In genomic region chr6:107656381-107656780, GRCh38 we compare ENCODE assay signal across 22 cellular contexts.
DNase-seq lines count a peak whose midpoint lies in the region; ATAC-seq, FAIRE-seq and TF ChIP-seq lines count a peak whose summit lies in the region.
"Had no signal": no experiment of that assay in that cellular context is flagged by ENCODE, and none has a peak within 500 bp of the region (broad histone marks: within the 10 kb centered on the region; RNA-seq: fewer than 3 reads in every experiment).

No MANE protein-coding gene starts in this region.

- H3K9me3 Mint-ChIP-seq in activated naive CD8-positive, alpha-beta T cell (ENCODE audit: low read depth) = no peaks in the 10 kb centered on the region
- no peaks in the 10 kb centered on the region for H3K9me3 Mint-ChIP-seq in activated naive CD8-positive, alpha-beta T cell treated with anti-CD3 and anti-CD28 coated beads, Interleukin-2, amount 50 U/mL, for 24 hours
- H3K9me3 Mint-ChIP-seq: activated T-cell treated with anti-CD3 and anti-CD28 coated beads, Interleukin-2, amount 50 U/mL, for 24 hours; CD8-positive, alpha-beta memory T cell; immature natural killer cell had no signal

- H3K4me1 Mint-ChIP-seq in activated naive CD8-positive, alpha-beta T cell (ENCODE audit: low read depth) = peaks cover 34% of the 10 kb centered on the region
- peaks cover 38% of the 10 kb centered on the region for H3K4me1 Mint-ChIP-seq in activated naive CD8-positive, alpha-beta T cell treated with anti-CD3 and anti-CD28 coated beads, Interleukin-2, amount 50 U/mL, for 24 hours

- TF ChIP-seq CTCF in OCI-LY1 (IDR thresholded peaks at IDR 0.05; ENCODE audit: low read length) = no peak
- no peak for TF ChIP-seq CTCF in endothelial cell of umbilical vein (IDR thresholded peaks at IDR 0.05; ENCODE audit: extremely low read depth in 1 of 2, insufficient read depth in 1 of 2, low read depth in 1 of 2, low read length in 2 of 2)
- no peak for TF ChIP-seq CTCF in spleen (IDR thresholded peaks at IDR 0.05 in 8 of 11, conservative IDR thresholded peaks at IDR 0.05 in 3 of 11)

- CTCF ChIA-PET in endothelial cell of umbilical vein (lab: Charles Lee) = interaction anchor here (0.6 to 2.0 kb wide), 9 partner anchors 9 to 525 kb away, joined by 3 to 10 read pairs (median 4); partner anchors contain the start of gene PDSS2

- peaks cover 85% of the 10 kb centered on the region for H3K4me1 ChIP-seq in OCI-LY1 (ENCODE audit: insufficient read depth, low read length, severe bottlenecking)
- H3K4me1 ChIP-seq in endothelial cell of umbilical vein (ENCODE audit: control insufficient read depth, extremely low read depth, insufficient read depth, low read length) = peaks cover 23% of the 10 kb centered on the region
- H3K4me1 ChIP-seq in spleen = peaks cover 25 to 69% (median 49%) of the 10 kb centered on the region in 6 donors

- H3K27ac ChIP-seq in OCI-LY1 (ENCODE audit: low read depth, low read length, poor library complexity, severe bottlenecking) = peak overlapping the region; percentile 95
- no peak overlapping the region for H3K27ac ChIP-seq in endothelial cell of umbilical vein (ENCODE audit: insufficient read depth, low read depth, low read length)
- H3K27ac ChIP-seq in spleen = peak overlapping the region; percentile 51 to 87 (median 73)
- H3K27ac ChIP-seq: HL-60, neural progenitor cell had no signal

- H3K4me2 ChIP-seq in OCI-LY1 (ENCODE audit: low read length) (peak overlapping the region; percentile 81), endothelial cell of umbilical vein (ENCODE audit: insufficient read depth, low read length) (no peak overlapping the region)
- H3K4me2 ChIP-seq: neural progenitor cell had no signal

- no peaks in the 10 kb centered on the region for H3K9me2 ChIP-seq in OCI-LY1 (ENCODE audit: low read depth, low read length)

- no peaks in the 10 kb centered on the region for H3K9me3 ChIP-seq in OCI-LY1 (ENCODE audit: low read length)
- no peaks in the 10 kb centered on the region for H3K9me3 ChIP-seq in endothelial cell of umbilical vein (replicated peaks; ENCODE audit: control insufficient read depth, insufficient read depth, low read length)
- H3K9me3 ChIP-seq in spleen = peaks cover 0 to 6% (median 0%) of the 10 kb centered on the region in 8 donors
- H3K9me3 ChIP-seq: stomach had no signal

- peak overlapping the region; percentile 8 for H3K27ac Mint-ChIP-seq in activated naive CD8-positive, alpha-beta T cell
- H3K27ac Mint-ChIP-seq in activated naive CD8-positive, alpha-beta T cell treated with anti-CD3 and anti-CD28 coated beads, Interleukin-2, amount 50 U/mL, for 24 hours = no peak overlapping the region
- H3K27ac Mint-ChIP-seq: activated CD4-positive, alpha-beta T cell treated with anti-CD3 and anti-CD28 coated beads for 36 hours; activated T-cell treated with anti-CD3 and anti-CD28 coated beads, Interleukin-2, amount 50 U/mL, for 24 hours; immature natural killer cell; neural progenitor cell had no signal

- H3K36me3 Mint-ChIP-seq in activated naive CD8-positive, alpha-beta T cell = peaks cover under 1% of the 10 kb centered on the region
- no peaks in the 10 kb centered on the region for H3K36me3 Mint-ChIP-seq in activated naive CD8-positive, alpha-beta T cell treated with anti-CD3 and anti-CD28 coated beads, Interleukin-2, amount 50 U/mL, for 24 hours (ENCODE audit: low read depth)
- H3K36me3 Mint-ChIP-seq: immature natural killer cell had no signal

- H3K79me2 ChIP-seq in OCI-LY1 (ENCODE audit: insufficient read depth, low read length) = no peaks in the 10 kb centered on the region
- H3K79me2 ChIP-seq in endothelial cell of umbilical vein (ENCODE audit: control insufficient read depth, insufficient read depth, low read length) = no peaks in the 10 kb centered on the region

- H2AFZ ChIP-seq in OCI-LY1 (ENCODE audit: low read length) = no peak overlapping the region
- H2AFZ ChIP-seq in endothelial cell of umbilical vein (ENCODE audit: low read depth, low read length) = no peak overlapping the region
- H2AFZ ChIP-seq: neural progenitor cell had no signal

- peak overlapping the region; percentile 40 for H3K9ac ChIP-seq in OCI-LY1 (ENCODE audit: low read length)
- H3K9ac ChIP-seq in endothelial cell of umbilical vein (replicated peaks; ENCODE audit: extremely low read depth, insufficient read depth, low read length) = no peak overlapping the region
- H3K9ac ChIP-seq: neural progenitor cell had no signal

- no peaks in the 10 kb centered on the region for H3K27me3 ChIP-seq in OCI-LY1 (ENCODE audit: insufficient read depth, low read length)
- H3K27me3 ChIP-seq in endothelial cell of umbilical vein (ENCODE audit: control insufficient read depth in 2 of 2, insufficient read depth in 2 of 2, low read length in 2 of 2) = no peaks in the 10 kb centered on the region
- no peaks in the 10 kb centered on the region for H3K27me3 ChIP-seq in spleen (replicated peaks in 1 of 7)
- H3K27me3 ChIP-seq: neural progenitor cell, stomach had no signal

- POLR2A ChIA-PET in endothelial cell of umbilical vein (lab: Charles Lee) = no interaction called here

- 34 to 65% (median 48%) methylated on average over 1 of the region's 1 CpG for whole genome bisulfite sequencing in spleen, 5 donors

- intact Hi-C loops in endothelial cell of umbilical vein (cut with micrococcal nuclease) = loop anchor here (5.0 kb wide), 2 partner anchors 469 to 524 kb away; no protein-coding TSS in a partner anchor
- intact Hi-C loops in spleen (cut with DNase I; ENCODE audit: low total_unique reads) = no loop called here

- H3K9me1 ChIP-seq in endothelial cell of umbilical vein (replicated peaks; ENCODE audit: control insufficient read depth, extremely low read depth, insufficient read depth, low read length) = no peaks in the 10 kb centered on the region

- no peak for DNase-seq in activated naive CD8-positive, alpha-beta T cell treated with anti-CD3 and anti-CD28 coated beads, Interleukin-2, amount 50 U/mL, for 24 hours
- no peak for DNase-seq in endothelial cell of umbilical vein (ENCODE audit: low read depth, low spot score)
- no peak for DNase-seq in spleen
- DNase-seq in DMS153 (lab: John Stamatoyannopoulos, UW) = no peak
- no peak for DNase-seq in activated CD4-positive, CD25-positive, alpha-beta regulatory T cell treated with anti-CD3 and anti-CD28 coated beads, Interleukin-2, amount 50 U/mL, for 72 hours
- DNase-seq: ACHN; activated CD4-positive, alpha-beta T cell treated with anti-CD3 and anti-CD28 coated beads for 36 hours; activated T-cell treated with anti-CD3 and anti-CD28 coated beads, Interleukin-2, amount 50 U/mL, for 24 hours; amniotic stem cell; immature natural killer cell; KG1; NCI-H1694; SIG-M5; stomach; T-helper 9 cell had no signal

- H3K4me3 ChIP-seq in OCI-LY1 (ENCODE audit: low read depth, low read length, poor library complexity, severe bottlenecking) = peak overlapping the region; percentile 12
- H3K4me3 ChIP-seq in endothelial cell of umbilical vein (replicated peaks in 1 of 3; ENCODE audit: insufficient read depth in 1 of 3, low read depth in 1 of 3, low read length in 3 of 3) = no peak overlapping the region
- no peak overlapping the region for H3K4me3 ChIP-seq in spleen
- H3K4me3 ChIP-seq: neural progenitor cell, stomach had no signal

- no peaks in the 10 kb centered on the region; the same call in 1 of the 2 replicates for H3F3A ChIP-seq in OCI-LY1 (ENCODE audit: insufficient read depth, low read length)

- H3K27me3 Mint-ChIP-seq in activated naive CD8-positive, alpha-beta T cell = no peaks in the 10 kb centered on the region
- no peaks in the 10 kb centered on the region for H3K27me3 Mint-ChIP-seq in activated naive CD8-positive, alpha-beta T cell treated with anti-CD3 and anti-CD28 coated beads, Interleukin-2, amount 50 U/mL, for 24 hours
- H3K27me3 Mint-ChIP-seq: activated CD4-positive, alpha-beta T cell treated with anti-CD3 and anti-CD28 coated beads for 36 hours; activated T-cell treated with anti-CD3 and anti-CD28 coated beads, Interleukin-2, amount 50 U/mL, for 24 hours had no signal

- TF ChIP-seq POLR2A in endothelial cell of umbilical vein (IDR thresholded peaks at IDR 0.05; ENCODE audit: low read depth, low read length) (no peak), spleen (IDR thresholded peaks at IDR 0.05) (no peak)

- BruUV-seq in endothelial cell of umbilical vein (replicated peaks; lab: Mats Ljungman, UMichigan) = no TSS peak

- H4K20me1 ChIP-seq in OCI-LY1 (ENCODE audit: insufficient read depth, low read length) (no peaks in the 10 kb centered on the region), endothelial cell of umbilical vein (replicated peaks; ENCODE audit: control insufficient read depth, extremely low read depth, insufficient read depth, low read length) (no peaks in the 10 kb centered on the region)

- FAIRE-seq in endothelial cell of umbilical vein (lab: Jason Lieb, UNC) = peak; percentile 67
- FAIRE-seq: urothelium cell line had no signal

- no peak overlapping the region for H3K4me3 Mint-ChIP-seq in activated naive CD8-positive, alpha-beta T cell
- H3K4me3 Mint-ChIP-seq in activated naive CD8-positive, alpha-beta T cell treated with anti-CD3 and anti-CD28 coated beads, Interleukin-2, amount 50 U/mL, for 24 hours = no peak overlapping the region
- H3K4me3 Mint-ChIP-seq: activated CD4-positive, alpha-beta T cell treated with anti-CD3 and anti-CD28 coated beads for 36 hours; activated T-cell treated with anti-CD3 and anti-CD28 coated beads, Interleukin-2, amount 50 U/mL, for 24 hours; neural progenitor cell had no signal

- no peak for ATAC-seq in activated naive CD8-positive, alpha-beta T cell treated with anti-CD3 and anti-CD28 coated beads, Interleukin-2, amount 50 U/mL, for 24 hours
- no peak for ATAC-seq in HG03342 (IDR thresholded peaks at IDR 0.05; ENCODE audit: unreplicated experiment)
- ATAC-seq: activated CD4-positive, alpha-beta T cell treated with anti-CD3 and anti-CD28 coated beads for 36 hours had no signal

- H3K36me3 ChIP-seq in OCI-LY1 (ENCODE audit: insufficient read depth, low read length) (peaks cover 12% of the 10 kb centered on the region), endothelial cell of umbilical vein (ENCODE audit: control insufficient read depth in 2 of 2, extremely low read depth in 1 of 2, insufficient read depth in 2 of 2, low read length in 2 of 2) (no peaks in the 10 kb centered on the region), spleen (no peaks in the 10 kb centered on the region)
- H3K36me3 ChIP-seq: stomach had no signal

- dilution Hi-C loops in endothelial cell of umbilical vein (cut with MboI; ENCODE audit: extremely low pct_ligation_motif_present, low sequenced_read_pairs) = no loop called here

TF ChIP-seq in endothelial cell of umbilical vein, 7 proteins besides CTCF, POLR2A, EP300 and RAD21:
- no peak for TF ChIP-seq JUN (IDR thresholded peaks at IDR 0.05; ENCODE audit: borderline replicate concordance, insufficient read depth, insufficient read length, low read depth)
TF ChIP-seq in endothelial cell of umbilical vein: peak in this region for 0.
